In the genomic region with DNA sequence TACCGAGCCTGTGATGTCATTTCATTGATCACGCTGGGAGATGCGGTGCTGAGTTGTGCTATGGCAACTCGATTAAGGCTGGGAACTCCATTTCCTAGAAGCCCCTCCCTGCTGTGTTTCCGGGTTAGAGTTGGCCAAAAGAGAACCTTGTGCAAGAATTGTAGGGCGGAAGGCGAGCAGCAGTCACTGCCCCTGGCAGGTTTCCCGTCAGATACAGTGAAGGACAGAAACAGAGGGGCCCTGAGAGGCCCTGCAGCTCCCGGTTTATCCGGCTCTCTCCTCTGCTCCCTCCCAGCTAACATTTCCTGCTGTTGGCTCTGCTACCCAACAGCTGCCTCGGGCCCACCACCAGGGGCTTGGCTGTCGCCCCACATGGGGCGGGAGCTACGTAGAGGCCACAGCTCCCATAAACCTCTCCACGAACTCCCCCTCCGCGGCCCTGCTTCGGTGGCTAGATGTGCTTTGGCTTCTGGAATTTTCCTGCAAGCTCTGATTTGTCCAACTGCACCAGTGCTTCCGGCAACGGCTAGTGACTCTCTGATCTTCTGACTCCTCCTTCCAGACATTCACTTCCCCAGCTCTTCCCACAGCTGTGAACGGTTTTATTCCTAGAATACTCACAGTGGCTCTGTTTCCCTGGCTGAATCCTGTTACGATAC, we compare ENCODE assay signal across 8 cellular contexts.
DNase-seq lines count a peak whose midpoint lies in the region; ATAC-seq, FAIRE-seq and TF ChIP-seq lines count a peak whose summit lies in the region.

No MANE protein-coding gene starts in this region.

- no peaks in the 10 kb centered on the region for H3K27me3 Mint-ChIP-seq in astrocyte (ENCODE audit: low read depth, unreplicated experiment)

- no peak overlapping the region for H3K27ac Mint-ChIP-seq in astrocyte (ENCODE audit: unreplicated experiment)

- no peaks in the 10 kb centered on the region for H4K20me1 ChIP-seq in astrocyte (ENCODE audit: insufficient read depth, low read length)

- H3K9me3 Mint-ChIP-seq in astrocyte (ENCODE audit: unreplicated experiment) = no peaks in the 10 kb centered on the region

- no peak overlapping the region for H3K4me3 Mint-ChIP-seq in astrocyte (ENCODE audit: unreplicated experiment)

- H3K4me1 ChIP-seq in BE2C = no peaks in the 10 kb centered on the region; the same call in 1 of the 2 replicates
- H3K4me1 ChIP-seq in astrocyte (ENCODE audit: insufficient read depth, low read length) = peaks cover 7% of the 10 kb centered on the region
- H3K4me1 ChIP-seq in right cardiac atrium (ENCODE audit: control insufficient read depth, insufficient read depth, low read length) = no peaks in the 10 kb centered on the region

- intact Hi-C loops in right cardiac atrium (cut with DNase I) = no loop called here

- 1% methylated on average over 22 of the region's 22 CpGs for WGBS in right cardiac atrium

- H3K9ac ChIP-seq in astrocyte (ENCODE audit: low read length) = peak overlapping the region; percentile 72

- TF ChIP-seq CTCF in BE2C (IDR thresholded peaks at IDR 0.05; ENCODE audit: low read depth, low read length) = peak; percentile 43
- no peak for TF ChIP-seq CTCF in astrocyte (IDR thresholded peaks at IDR 0.05; ENCODE audit: insufficient read depth, low read depth, low read length)

- no peaks in the 10 kb centered on the region for H3K36me3 ChIP-seq in BE2C
- H3K36me3 ChIP-seq in astrocyte (ENCODE audit: insufficient read depth, low read length) = no peaks in the 10 kb centered on the region

- H3K9me3 ChIP-seq in BE2C (no peaks in the 10 kb centered on the region), astrocyte (ENCODE audit: insufficient read depth, low read depth, low read length) (no peaks in the 10 kb centered on the region), right cardiac atrium (ENCODE audit: control insufficient read depth, low read length) (no peaks in the 10 kb centered on the region)

- ATAC-seq in HG03432 (IDR thresholded peaks at IDR 0.05; ENCODE audit: unreplicated experiment) = peak; percentile 71
- ATAC-seq in right cardiac atrium = peak; percentile 97 to 98
- no peak for ATAC-seq in HG03095 (IDR thresholded peaks at IDR 0.05; ENCODE audit: unreplicated experiment)
- ATAC-seq in HG03469 (IDR thresholded peaks at IDR 0.05; ENCODE audit: unreplicated experiment) = no peak

- peaks cover 4% of the 10 kb centered on the region for H3K4me1 Mint-ChIP-seq in astrocyte (ENCODE audit: low read depth, unreplicated experiment)

- H3K36me3 Mint-ChIP-seq in astrocyte (ENCODE audit: low read depth, unreplicated experiment) = no peaks in the 10 kb centered on the region

- H3K27me3 ChIP-seq in BE2C (no peaks in the 10 kb centered on the region), astrocyte (ENCODE audit: insufficient read depth, low read length) (no peaks in the 10 kb centered on the region), right cardiac atrium (ENCODE audit: control insufficient read depth, insufficient read depth) (no peaks in the 10 kb centered on the region)

- peak overlapping the region; percentile 25 for H3K4me3 ChIP-seq in BE2C (ENCODE audit: low read depth, low read length)
- peak overlapping the region; percentile 40 for H3K4me3 ChIP-seq in astrocyte (ENCODE audit: insufficient read depth, low read depth, low read length)
- H3K4me3 ChIP-seq in right cardiac atrium (ENCODE audit: low read length) = peak overlapping the region; percentile 36

- FAIRE-seq in astrocyte (lab: Jason Lieb, UNC) = no peak

- peak overlapping the region; percentile 70 for H3K4me2 ChIP-seq in astrocyte (ENCODE audit: low read length)

- H3K79me2 ChIP-seq in astrocyte (ENCODE audit: insufficient read depth, low read length) = no peaks in the 10 kb centered on the region

- H3K27ac ChIP-seq in astrocyte (ENCODE audit: low read depth, low read length) = peak overlapping the region; percentile 74
- peak overlapping the region; percentile 98 for H3K27ac ChIP-seq in right cardiac atrium (ENCODE audit: low read length)

- H2AFZ ChIP-seq in astrocyte (ENCODE audit: low read depth, low read length) = peak overlapping the region; percentile 57

- DNase-seq in BE2C (peak; percentile 81), T-helper 1 cell (peak in 4 of 5 donors; percentile 13 to 85 (median 20)), astrocyte (ENCODE audit: low read depth) (peak; percentile 89), right cardiac atrium (peak; percentile 85 to 91 (median 91)), putamen (ENCODE audit: low spot score) (peak; percentile 71)

Comparison
In these comparisons a context has a peak if more than half of its experiments do, and no peak if none do; other contexts are left out.
1. DNase-seq: peak in every context shown above with its lines; median percentile 91 in right cardiac atrium; 89 in astrocyte; 81 in BE2C; 71 in putamen; 20 in T-helper 1 cell.
2. ATAC-seq: peak in HG03432 (single experiment) and right cardiac atrium (2 of 2); none in HG03095 (single experiment) and HG03469 (single experiment).
3. Peak in every context shown above with its lines, with median percentiles within 50 percentile points of each other: H3K4me3 ChIP-seq.